Comparison of ENCODE assay signal across 2 cellular contexts in the genomic region with DNA sequence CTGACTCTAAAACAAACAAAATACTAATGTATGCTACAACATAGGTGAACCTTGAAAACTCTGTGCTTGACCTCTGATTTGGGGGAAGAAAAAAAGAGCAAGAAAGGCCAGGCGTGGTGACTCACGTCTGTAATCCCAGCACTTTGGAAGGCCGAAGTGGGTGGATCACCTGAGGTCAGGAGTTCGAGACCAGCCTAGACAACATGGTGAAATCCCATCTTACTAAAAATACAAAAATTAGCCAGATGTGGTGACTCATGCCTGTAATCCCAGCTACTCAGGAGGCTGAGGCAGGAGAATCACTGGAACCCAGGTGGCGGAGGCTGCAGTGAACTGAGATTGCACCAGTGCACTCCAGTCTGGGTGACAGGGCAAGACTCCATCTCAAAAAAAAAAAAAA. TPM values are rescaled to one million over a fixed set of nuclear protein-coding genes. Genes with fewer than 3 reads are reported as not detected.
"Had no signal": no experiment of that assay in that cellular context is flagged by ENCODE, and none has a peak within 500 bp of the region (broad histone marks: within the 10 kb centered on the region; RNA-seq: fewer than 3 reads in every experiment).

No MANE protein-coding gene starts in this region.

RNA-seq across cellular contexts. Expression of gene IFNL2, which starts 5.7 kb away (rescaled TPM):
- total RNA-seq: Right ventricle myocardium superior, SJSA1 had no signal

RNA-seq across cellular contexts. Expression of gene IFNL1, which starts 22.3 kb away (rescaled TPM):
- total RNA-seq: Right ventricle myocardium superior, SJSA1 had no signal

RNA-seq across cellular contexts. Expression of gene IFNL4, which starts 25.2 kb away (rescaled TPM):
- total RNA-seq: Right ventricle myocardium superior, SJSA1 had no signal

RNA-seq across cellular contexts. Expression of gene IFNL3, which starts 29.1 kb away (rescaled TPM):
- total RNA-seq: Right ventricle myocardium superior, SJSA1 had no signal

RNA-seq across cellular contexts. Expression of gene LRFN1, which starts 46.8 kb away (rescaled TPM):
- total RNA-seq: SJSA1 had no signal
